Comparison of ENCODE assay signal across 11 cellular contexts in the genomic region with DNA sequence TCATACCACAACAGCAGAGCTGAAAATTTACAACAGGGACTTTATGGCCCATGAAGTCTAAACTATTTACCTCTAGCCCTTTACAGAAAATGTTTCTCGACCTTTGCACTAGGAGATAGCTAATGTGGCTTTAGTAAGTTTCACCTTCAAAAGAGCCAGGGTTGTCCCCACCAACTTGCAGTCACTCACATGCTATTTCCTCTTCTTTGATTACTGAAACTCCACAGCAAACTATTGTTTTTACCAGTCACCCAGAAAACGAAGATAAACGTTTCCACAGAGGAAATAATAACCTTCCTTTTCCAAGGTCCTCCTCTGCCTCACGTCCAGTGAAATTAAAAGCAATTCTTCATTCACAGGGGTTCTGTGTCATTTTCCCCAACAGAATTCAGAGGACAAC. TPM values are rescaled to one million over a fixed set of nuclear protein-coding genes. Genes with fewer than 3 reads are reported as not detected.
A peak's percentile ranks its signal among the peaks of the same experiment; 100 is the strongest.
DNase-seq lines count a peak whose midpoint lies in the region; ATAC-seq and TF ChIP-seq lines count a peak whose summit lies in the region.
"Had no signal": no experiment of that assay in that cellular context is flagged by ENCODE, and none has a peak within 500 bp of the region (broad histone marks: within the 10 kb centered on the region; RNA-seq: fewer than 3 reads in every experiment).

No MANE protein-coding gene starts in this region.

- H3K27me3 ChIP-seq in mesendoderm (ENCODE audit: insufficient read depth, low read length, poor library complexity) = no peaks in the 10 kb centered on the region

- H3K79me2 ChIP-seq in mesendoderm (ENCODE audit: control insufficient read depth, insufficient read depth, low read length) = no peaks in the 10 kb centered on the region

- peak; percentile 93 for ATAC-seq in GM18858 (IDR thresholded peaks at IDR 0.05; ENCODE audit: unreplicated experiment)
- ATAC-seq in GM21737 (IDR thresholded peaks at IDR 0.05; ENCODE audit: unreplicated experiment) = peak; percentile 83
- ATAC-seq in HG03469 (IDR thresholded peaks at IDR 0.05; ENCODE audit: unreplicated experiment) = peak; percentile 87

- H3K4ac ChIP-seq in mesendoderm (ENCODE audit: low read depth, low read length) = no peak overlapping the region

- WGBS in mesendoderm (ENCODE audit: extremely low coverage, insufficient coverage, low lambda C conversion rate) = no CpG with 5 or more reads among the region's 4 CpGs

- H3K79me1 ChIP-seq in mesendoderm (ENCODE audit: low read length) = peaks cover 12% of the 10 kb centered on the region

- H4K8ac ChIP-seq in mesendoderm (ENCODE audit: low read depth, low read length) = no peak overlapping the region

- peak overlapping the region; percentile 74 for H3K27ac Mint-ChIP-seq in mesothelial cell of epicardium
- H3K27ac Mint-ChIP-seq: activated naive CD8-positive, alpha-beta T cell treated with anti-CD3 and anti-CD28 coated beads, Interleukin-2, amount 10 ng/mL, durations not matched to agents 7 days and 5 days; T-helper 2 cell treated with Interferon-gamma antibody and Interleukin-4, amounts not matched to agents 5 μg/mL and 100 μg/mL, for 36 hours had no signal

- H2BK120ac ChIP-seq in mesendoderm (ENCODE audit: low read depth, low read length) = no peak overlapping the region

- H4K5ac ChIP-seq in mesendoderm (ENCODE audit: low read length) = no peak overlapping the region

- H3K18ac ChIP-seq in mesendoderm (ENCODE audit: low read length) = no peak overlapping the region

- no peak overlapping the region for H3K27ac ChIP-seq in mesendoderm (ENCODE audit: low read depth, low read length)

- H3K9ac ChIP-seq in mesendoderm (ENCODE audit: low read length) = no peak overlapping the region

- H3K27me3 Mint-ChIP-seq in mesothelial cell of epicardium (ENCODE audit: low read depth) = no peaks in the 10 kb centered on the region

- H3K23ac ChIP-seq in mesendoderm (ENCODE audit: low read length) = no peak overlapping the region

- peaks cover 44% of the 10 kb centered on the region for H3K4me1 Mint-ChIP-seq in mesothelial cell of epicardium
- H3K4me1 Mint-ChIP-seq: activated naive CD8-positive, alpha-beta T cell treated with anti-CD3 and anti-CD28 coated beads, Interleukin-2, amount 10 ng/mL, durations not matched to agents 7 days and 5 days had no signal

- no peak overlapping the region for H2AK5ac ChIP-seq in mesendoderm (ENCODE audit: low read length)

- no peak overlapping the region for H3K56ac ChIP-seq in mesendoderm (ENCODE audit: low read length)

- H3K4me1 ChIP-seq in mesendoderm (ENCODE audit: control insufficient read depth, low read depth, low read length) = no peaks in the 10 kb centered on the region

- no peak overlapping the region for H2BK15ac ChIP-seq in mesendoderm (replicated peaks; ENCODE audit: low read depth)

- no peak for DNase-seq in mesothelial cell of epicardium (ENCODE audit: low spot score in 2 of 2, unreplicated experiment in 2 of 2)
- no peak for DNase-seq in A172 (ENCODE audit: low spot score)
- no peak for DNase-seq in effector CD4-positive, alpha-beta T cell
- no peak for DNase-seq in mesendoderm
- DNase-seq in COLO829 (ENCODE audit: low spot score) = no peak
- DNase-seq: activated naive CD8-positive, alpha-beta T cell treated with anti-CD3 and anti-CD28 coated beads, Interleukin-2, amount 10 ng/mL, durations not matched to agents 7 days and 5 days had no signal

- H3K36me3 ChIP-seq in mesendoderm (ENCODE audit: control insufficient read depth, insufficient read depth, low read length) = no peaks in the 10 kb centered on the region
- H3K36me3 ChIP-seq: thoracic aorta had no signal

- H3K36me3 Mint-ChIP-seq in mesothelial cell of epicardium = peaks cover 8% of the 10 kb centered on the region
- H3K36me3 Mint-ChIP-seq: activated naive CD8-positive, alpha-beta T cell treated with anti-CD3 and anti-CD28 coated beads, Interleukin-2, amount 10 ng/mL, durations not matched to agents 7 days and 5 days had no signal

- no peak overlapping the region for H3K4me3 ChIP-seq in mesendoderm (ENCODE audit: low read length)
- H3K4me3 ChIP-seq: thoracic aorta had no signal

- no peak overlapping the region for H3K4me2 ChIP-seq in mesendoderm (ENCODE audit: low read length)

- H3K4me3 Mint-ChIP-seq in mesothelial cell of epicardium = no peak overlapping the region
- H3K4me3 Mint-ChIP-seq: activated naive CD8-positive, alpha-beta T cell treated with anti-CD3 and anti-CD28 coated beads, Interleukin-2, amount 10 ng/mL, durations not matched to agents 7 days and 5 days; T-helper 2 cell treated with Interferon-gamma antibody and Interleukin-4, amounts not matched to agents 5 μg/mL and 100 μg/mL, for 36 hours had no signal

- H2BK5ac ChIP-seq in mesendoderm (ENCODE audit: low read length) = no peak overlapping the region

- TF ChIP-seq CTCF in mesothelial cell of epicardium (IDR thresholded peaks at IDR 0.05; ENCODE audit: unreplicated experiment) = no peak

- H3K9me3 Mint-ChIP-seq in mesothelial cell of epicardium = no peaks in the 10 kb centered on the region
- H3K9me3 Mint-ChIP-seq: activated naive CD8-positive, alpha-beta T cell treated with anti-CD3 and anti-CD28 coated beads, Interleukin-2, amount 10 ng/mL, durations not matched to agents 7 days and 5 days; T-helper 2 cell treated with Interferon-gamma antibody and Interleukin-4, amounts not matched to agents 5 μg/mL and 100 μg/mL, for 36 hours had no signal

RNA-seq across cellular contexts. Expression of a gene that starts 48.2 kb away (rescaled TPM):
- 93.2 to 98.0 TPM (median 97.4 TPM) in 3 replicates for total RNA-seq in mesothelial cell of epicardium
- 84.9 and 103 TPM in 2 replicates for total RNA-seq in A172 (2014; rRNA removed; shearing (Covaris generic))
- 25.5 TPM for polyA plus RNA-seq in mesendoderm (2013, experiment 1 of 2)
- 25.1 TPM for polyA plus RNA-seq in mesendoderm (2013, experiment 2 of 2)
